In the genomic region with DNA sequence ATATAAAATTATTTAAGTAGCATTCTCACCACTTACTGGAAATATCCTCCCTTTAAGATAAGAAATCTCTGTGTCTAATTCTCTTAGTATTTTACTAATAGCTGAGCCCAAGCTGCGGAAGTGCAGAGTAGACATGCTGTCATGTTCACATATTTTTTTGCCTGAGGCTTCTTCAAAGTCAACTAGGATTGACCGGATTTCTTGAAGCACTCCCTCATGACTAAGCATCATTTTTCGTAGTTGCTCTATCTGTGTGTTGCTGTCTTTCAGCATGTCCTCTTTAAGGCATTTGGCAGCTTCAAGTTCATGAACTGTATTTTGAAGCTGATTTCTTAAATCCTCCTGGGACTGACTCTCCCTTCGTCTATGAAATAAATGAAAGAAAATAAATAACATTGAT, we compare ENCODE assay signal across 16 cellular contexts. TPM values are rescaled to one million over a fixed set of nuclear protein-coding genes. Genes with fewer than 3 reads are reported as not detected.
"Had no signal": no experiment of that assay in that cellular context is flagged by ENCODE, and none has a peak within 500 bp of the region (broad histone marks: within the 10 kb centered on the region; RNA-seq: fewer than 3 reads in every experiment).

No MANE protein-coding gene starts in this region.

- H3K4me1 ChIP-seq: gastrocnemius medialis, heart right ventricle, left lung, sigmoid colon, suprapubic skin had no signal

- H3K4me3 ChIP-seq: gastrocnemius medialis, heart right ventricle, left lung, sigmoid colon, suprapubic skin had no signal

- H3K27ac ChIP-seq: brain microvascular endothelial cell, gastrocnemius medialis, heart right ventricle, left lung, sigmoid colon, suprapubic skin had no signal

- DNase-seq: activated CD4-positive, alpha-beta T cell treated with anti-CD3 and anti-CD28 coated beads, Interleukin-2, amount 50 U/mL, for 1 hour; activated naive CD4-positive, alpha-beta T cell treated with anti-CD3 and anti-CD28 coated beads, Interleukin-2, amount 50 U/mL, for 16 hours; amniotic stem cell; brain microvascular endothelial cell; gastrocnemius medialis; heart right ventricle; left lung; mesenchymal stem cell; sigmoid colon; stimulated activated CD4-positive, alpha-beta T cell treated with anti-CD3 and anti-CD28 coated beads, Interleukin-2, amount 100 ng/mL, for 48 hours; stimulated activated naive CD4-positive, alpha-beta T cell treated with Interleukin-2 at 50 U/mL for 16 hours had no signal

- H3K4me3 Mint-ChIP-seq: nephron had no signal

- ATAC-seq: gastrocnemius medialis, heart right ventricle, left lung had no signal

- H3K36me3 ChIP-seq: brain microvascular endothelial cell, gastrocnemius medialis, heart right ventricle, left lung, sigmoid colon, suprapubic skin had no signal

- H3K27me3 ChIP-seq: brain microvascular endothelial cell, gastrocnemius medialis, heart right ventricle, left lung, sigmoid colon, suprapubic skin had no signal

- H3K9me3 Mint-ChIP-seq: activated T-helper 2 cell treated with anti-CD3 and anti-CD28 coated beads, Interferon-gamma antibody, Interleukin-2, Interleukin-4, amounts not matched to agents 10 μg/mL and 5 μg/mL and 100 μg/mL, durations not matched to agents 14 hours and 24 hours and 36 hours had no signal

- H3K4me1 Mint-ChIP-seq: nephron had no signal

- H3K9me3 ChIP-seq: gastrocnemius medialis, left lung, suprapubic skin had no signal

- H3K27ac Mint-ChIP-seq: activated T-helper 2 cell treated with anti-CD3 and anti-CD28 coated beads, Interferon-gamma antibody, Interleukin-2, Interleukin-4, amounts not matched to agents 10 μg/mL and 5 μg/mL and 100 μg/mL, durations not matched to agents 14 hours and 24 hours and 36 hours; nephron had no signal

RNA-seq across cellular contexts. Expression of gene CCDC158, which starts 36.9 kb away (rescaled TPM):
- total RNA-seq: activated T-helper 2 cell treated with anti-CD3 and anti-CD28 coated beads, Interferon-gamma antibody, Interleukin-2, Interleukin-4, amounts not matched to agents 10 μg/mL and 5 μg/mL and 100 μg/mL, durations not matched to agents 14 hours and 24 hours and 36 hours; chondrocyte; gastrocnemius medialis; T-helper 1 cell treated with Interleukin-12 subunit alpha and Interleukin-12 subunit beta and Interleukin-4 antibody, amounts not matched to agents 30 ng/mL and 1 ng/mL, for 36 hours had no signal

RNA-seq across cellular contexts. Expression of gene SHROOM3, which starts 51.0 kb away (rescaled TPM):
- total RNA-seq: activated T-helper 2 cell treated with anti-CD3 and anti-CD28 coated beads, Interferon-gamma antibody, Interleukin-2, Interleukin-4, amounts not matched to agents 10 μg/mL and 5 μg/mL and 100 μg/mL, durations not matched to agents 14 hours and 24 hours and 36 hours had no signal
